Comparison of ENCODE assay signal across 8 cellular contexts in genomic region chr7:128425851-128426250, GRCh38. TPM values are rescaled to one million over a fixed set of nuclear protein-coding genes. Genes with fewer than 3 reads are reported as not detected.
DNase-seq lines count a peak whose midpoint lies in the region; ATAC-seq and TF ChIP-seq lines count a peak whose summit lies in the region.

No MANE protein-coding gene starts in this region.

- no peak overlapping the region for H3K27ac ChIP-seq in right cardiac atrium (ENCODE audit: low read length)
- no peak overlapping the region for H3K27ac ChIP-seq in spleen

- TF ChIP-seq CTCF in spleen (IDR thresholded peaks at IDR 0.05 in 8 of 11, conservative IDR thresholded peaks at IDR 0.05 in 3 of 11): peak; percentile 78 to 98 (median 91)

- ATAC-seq in right cardiac atrium: peak; percentile 18 to 63
- no peak for ATAC-seq in HG02870 (IDR thresholded peaks at IDR 0.05; ENCODE audit: unreplicated experiment)
- no peak for ATAC-seq in GM18520 (IDR thresholded peaks at IDR 0.05; ENCODE audit: unreplicated experiment)

- H3K9me3 ChIP-seq in adipocyte (ENCODE audit: control insufficient read depth, low read length) (no peaks in the 10 kb centered on the region), right cardiac atrium (ENCODE audit: control insufficient read depth, low read length) (no peaks in the 10 kb centered on the region), spleen (no peaks in the 10 kb centered on the region)

- H3K27me3 ChIP-seq in adipocyte (replicated peaks; ENCODE audit: control insufficient read depth, insufficient read depth, low read length) (no peaks in the 10 kb centered on the region), right cardiac atrium (ENCODE audit: control insufficient read depth, insufficient read depth) (no peaks in the 10 kb centered on the region), spleen (replicated peaks in 1 of 7) (peaks cover 0 to 13% (median 0%) of the 10 kb centered on the region in 7 donors)

- intact Hi-C loops in right cardiac atrium (cut with DNase I): loop anchor here in 1 of 4 donors (2.0 kb wide), 2 partner anchors 27 to 35 kb away; no protein-coding TSS in a partner anchor
- intact Hi-C loops in spleen (cut with DNase I; ENCODE audit: low total_unique reads): loop anchor here (2.0 kb wide), 2 partner anchors 27 to 35 kb away; no protein-coding TSS in a partner anchor

- H3K4me1 ChIP-seq in adipocyte (ENCODE audit: control insufficient read depth, insufficient read depth, low read length): peaks cover 23% of the 10 kb centered on the region
- no peaks in the 10 kb centered on the region for H3K4me1 ChIP-seq in right cardiac atrium (ENCODE audit: control insufficient read depth, insufficient read depth, low read length)
- peaks cover 0 to 13% (median 3%) of the 10 kb centered on the region in 6 donors for H3K4me1 ChIP-seq in spleen

- H3K9ac ChIP-seq in adipocyte (ENCODE audit: low read length): no peak overlapping the region

- DNase-seq in EL: peak; percentile 56
- DNase-seq in LoVo (ENCODE audit: low spot score): peak; percentile 56
- DNase-seq in SW480 (ENCODE audit: low spot score): peak; percentile 33
- DNase-seq in adipocyte (ENCODE audit: low read depth): peak; percentile 80
- DNase-seq in right cardiac atrium: peak; percentile 61 to 86 (median 73)
- DNase-seq in spleen: peak; percentile 86

- H3K4me3 ChIP-seq in adipocyte (ENCODE audit: low read length): no peak overlapping the region
- H3K4me3 ChIP-seq in right cardiac atrium (ENCODE audit: low read length): no peak overlapping the region
- H3K4me3 ChIP-seq in spleen: no peak overlapping the region

- no peak for TF ChIP-seq POLR2A in spleen (IDR thresholded peaks at IDR 0.05)

- no peaks in the 10 kb centered on the region for H3K36me3 ChIP-seq in adipocyte (ENCODE audit: control insufficient read depth, insufficient read depth, low read length, severe bottlenecking)
- H3K36me3 ChIP-seq in spleen: no peaks in the 10 kb centered on the region

- 41% methylated on average over 4 of the region's 4 CpGs for WGBS in right cardiac atrium
- WGBS in spleen, 5 donors: 39 to 44% (median 43%) methylated on average over 4 of the region's 4 CpGs

RNA-seq across cellular contexts. Expression of gene IMPDH1, which starts 16.1 kb away (rescaled TPM):
- total RNA-seq in right cardiac atrium (10 to 100 TPM; 13.9 to 22.2 (median 16.2) TPM), spleen (100 to 1,000 TPM in 3 of 7 donors, 10 to 100 TPM in 4; 75.8 to 120 (median 89.0) TPM)
- polyA plus RNA-seq in right cardiac atrium (13.8 TPM), spleen (10 to 100 TPM; 29.9 to 52.1 (median 35.9) TPM)

RNA-seq across cellular contexts. Expression of gene HILPDA, which starts 29.8 kb away (rescaled TPM):
- total RNA-seq in right cardiac atrium (10 to 100 TPM in 1 of 4 donors, 1 to 10 TPM in 3; 6.2 to 10.6 (median 6.6) TPM), spleen (10 to 100 TPM in 2 of 7 donors, 1 to 10 TPM in 5; 4.2 to 16.7 (median 7.1) TPM)
- polyA plus RNA-seq in right cardiac atrium (8.3 TPM), spleen (1 to 10 TPM; 3.2 to 8.2 (median 7.2) TPM)

RNA-seq across cellular contexts. Expression of gene METTL2B, which starts 50.7 kb away (rescaled TPM):
- total RNA-seq in right cardiac atrium: 10 to 100 TPM; 17.6 to 23.1 (median 20.5) TPM
- polyA plus RNA-seq in right cardiac atrium: 11.7 TPM
- 10 to 100 TPM; 17.7 to 32.8 (median 22.4) TPM for total RNA-seq in spleen
- 10 to 100 TPM in 1 of 3 donors, 1 to 10 TPM in 2; 6.7 to 12.3 (median 7.2) TPM for polyA plus RNA-seq in spleen

Comparison
In these comparisons a context has a peak if more than half of its experiments do, and no peak if none do; other contexts are left out.
1. DNase-seq: peak in every context shown above with its lines; median percentile 86 in spleen; 80 in adipocyte; 73 in right cardiac atrium; 56 in EL; 56 in LoVo; 33 in SW480.
2. ATAC-seq: peak in right cardiac atrium (2 of 2); none in HG02870 (single experiment) and GM18520 (single experiment).